1 cellular context compared by ENCODE assay signal in genomic region chr19:58021541-58022282, GRCh38.
TF ChIP-seq lines count a peak whose summit lies in the region.

No MANE protein-coding gene starts in this region.

TF ChIP-seq in IMR-90, 13 proteins besides CTCF, POLR2A, EP300 and RAD21:
- TF ChIP-seq USF2 (IDR thresholded peaks at IDR 0.05; ENCODE audit: low read depth, low read length) (no peak), SMC3 (IDR thresholded peaks at IDR 0.05; ENCODE audit: low read depth, low read length) (peak; percentile 27; the same call in 1 of the 2 replicates), FOS (IDR thresholded peaks at IDR 0.05; ENCODE audit: low read depth, low read length) (no peak), CEBPB (IDR thresholded peaks at IDR 0.05; ENCODE audit: low read depth, low read length) (0 out of 2 replicates have a peak, but pooled peaks have one; percentile 20)
